In the genomic region with DNA sequence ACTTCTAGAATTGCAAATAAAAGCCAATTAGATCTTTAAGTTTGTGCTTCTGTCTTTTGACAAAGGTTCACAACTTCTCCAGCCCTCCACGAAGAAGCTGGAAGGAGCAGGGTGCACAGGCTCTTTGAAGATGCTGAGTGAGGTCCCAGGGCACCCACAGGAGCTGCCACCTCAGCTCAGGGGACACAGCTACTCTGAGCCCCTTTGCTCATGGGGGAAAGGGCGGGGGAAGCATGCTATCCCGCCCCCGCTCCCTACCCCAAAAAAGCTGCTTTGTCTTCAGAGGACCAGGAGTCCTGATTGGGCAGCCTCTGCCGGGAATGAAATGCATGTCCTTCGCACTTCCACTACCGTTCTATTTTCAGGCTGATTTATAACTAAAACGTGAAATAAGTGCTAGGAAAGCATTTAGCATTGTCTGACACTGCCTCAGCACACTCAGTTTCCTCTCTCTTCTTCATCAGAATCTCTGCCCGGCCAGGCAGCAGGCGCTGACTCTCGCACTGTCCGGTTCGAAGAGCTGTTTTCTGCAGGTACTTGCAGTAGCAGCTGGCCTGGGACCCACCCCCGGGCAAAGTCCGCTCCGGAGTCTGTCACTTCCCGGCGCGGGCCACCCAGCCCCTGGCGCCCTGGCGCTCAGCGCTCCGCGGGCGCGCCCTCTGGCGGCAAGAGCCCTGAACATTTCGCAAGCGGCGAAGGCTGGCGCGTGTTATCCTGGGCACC, we compare ENCODE assay signal across 8 cellular contexts. TPM values are rescaled to one million over a fixed set of nuclear protein-coding genes. Genes with fewer than 3 reads are reported as not detected.
A peak's percentile ranks its signal among the peaks of the same experiment; 100 is the strongest.
DNase-seq lines count a peak whose midpoint lies in the region; ATAC-seq and TF ChIP-seq lines count a peak whose summit lies in the region.

No MANE protein-coding gene starts in this region.

- H3K27ac ChIP-seq in DND-41 (ENCODE audit: low read length): no peak overlapping the region
- no peak overlapping the region for H3K27ac ChIP-seq in neural cell (ENCODE audit: low read length)

- no peaks in the 10 kb centered on the region for H3K9me3 Mint-ChIP-seq in activated T-helper 2 cell treated with anti-CD3 and anti-CD28 coated beads, Interferon-gamma antibody, Interleukin-2, Interleukin-4, amounts not matched to agents 10 μg/mL and 5 μg/mL and 100 μg/mL, durations not matched to agents 14 hours and 24 hours and 36 hours
- no peaks in the 10 kb centered on the region for H3K9me3 Mint-ChIP-seq in stimulated activated naive CD8-positive, alpha-beta T cell treated with anti-CD3 and anti-CD28 coated beads, Interleukin-15, amount 100 ng/mL, for 72 hours

- H4K20me1 ChIP-seq in DND-41 (ENCODE audit: insufficient read depth, low read length) (no peaks in the 10 kb centered on the region), neural cell (ENCODE audit: insufficient read depth) (no peaks in the 10 kb centered on the region)

- TF ChIP-seq CTCF in DND-41 (IDR thresholded peaks at IDR 0.05; ENCODE audit: borderline replicate concordance, extremely low read depth, low read length, poor library complexity, severe bottlenecking) (peak; percentile 85), fibroblast of the aortic adventitia (IDR thresholded peaks at IDR 0.05; ENCODE audit: insufficient read depth, low read length) (peak; percentile 75), neural cell (IDR thresholded peaks at IDR 0.05; ENCODE audit: poor library complexity, severe bottlenecking) (peak; percentile 92)

- peak overlapping the region; percentile 5; the same call in 1 of the 2 replicates for H3K9ac ChIP-seq in DND-41 (ENCODE audit: low read depth, low read length)
- H3K9ac ChIP-seq in neural cell (ENCODE audit: low read length): no peak overlapping the region

- H3K27ac Mint-ChIP-seq in activated T-helper 2 cell treated with anti-CD3 and anti-CD28 coated beads, Interferon-gamma antibody, Interleukin-2, Interleukin-4, amounts not matched to agents 10 μg/mL and 5 μg/mL and 100 μg/mL, durations not matched to agents 14 hours and 24 hours and 36 hours: no peak overlapping the region
- no peak overlapping the region for H3K27ac Mint-ChIP-seq in stimulated activated naive CD8-positive, alpha-beta T cell treated with anti-CD3 and anti-CD28 coated beads, Interleukin-15, amount 100 ng/mL, for 72 hours

- H3K4me3 ChIP-seq in DND-41 (ENCODE audit: low read depth in 1 of 2, low read length in 2 of 2) (peak overlapping the region in 1 of 2 experiments; percentile 48; a peak in 2 of 4 replicates), fibroblast of the aortic adventitia (ENCODE audit: low read depth, low read length) (peak overlapping the region; percentile 56), neural cell (ENCODE audit: low read length) (peak overlapping the region; percentile 61)

- peak overlapping the region; percentile 65 for H3K4me2 ChIP-seq in DND-41 (ENCODE audit: insufficient read depth, low read length)
- H3K4me2 ChIP-seq in neural cell (ENCODE audit: low read length): peak overlapping the region; percentile 48

- H3K4me1 Mint-ChIP-seq in activated T-helper 2 cell treated with anti-CD3 and anti-CD28 coated beads, Interferon-gamma antibody, Interleukin-2, Interleukin-4, amounts not matched to agents 10 μg/mL and 5 μg/mL and 100 μg/mL, durations not matched to agents 14 hours and 24 hours and 36 hours (ENCODE audit: low read depth): peaks cover 5% of the 10 kb centered on the region
- peaks cover 13% of the 10 kb centered on the region for H3K4me1 Mint-ChIP-seq in stimulated activated naive CD8-positive, alpha-beta T cell treated with anti-CD3 and anti-CD28 coated beads, Interleukin-15, amount 100 ng/mL, for 72 hours

- no peaks in the 10 kb centered on the region for H3K27me3 ChIP-seq in DND-41 (ENCODE audit: insufficient read depth, low read length, poor library complexity)
- no peaks in the 10 kb centered on the region for H3K27me3 ChIP-seq in neural cell (ENCODE audit: insufficient read depth, low read depth, low read length)

- no peaks in the 10 kb centered on the region for H3F3A ChIP-seq in neural cell (ENCODE audit: insufficient read depth, low read length, poor library complexity, severe bottlenecking)

- no peaks in the 10 kb centered on the region for H3K36me3 Mint-ChIP-seq in activated T-helper 2 cell treated with anti-CD3 and anti-CD28 coated beads, Interferon-gamma antibody, Interleukin-2, Interleukin-4, amounts not matched to agents 10 μg/mL and 5 μg/mL and 100 μg/mL, durations not matched to agents 14 hours and 24 hours and 36 hours (ENCODE audit: low read depth)

- H3K9me2 ChIP-seq in neural cell (ENCODE audit: insufficient read depth, low read length): no peaks in the 10 kb centered on the region

- H3K27me3 Mint-ChIP-seq in activated T-helper 2 cell treated with anti-CD3 and anti-CD28 coated beads, Interferon-gamma antibody, Interleukin-2, Interleukin-4, amounts not matched to agents 10 μg/mL and 5 μg/mL and 100 μg/mL, durations not matched to agents 14 hours and 24 hours and 36 hours (ENCODE audit: low read depth): peaks cover 13% of the 10 kb centered on the region
- peaks cover 22% of the 10 kb centered on the region for H3K27me3 Mint-ChIP-seq in stimulated activated naive CD8-positive, alpha-beta T cell treated with anti-CD3 and anti-CD28 coated beads, Interleukin-15, amount 100 ng/mL, for 72 hours

- no peaks in the 10 kb centered on the region for H3K9me3 ChIP-seq in DND-41 (ENCODE audit: insufficient read depth, low read length, severe bottlenecking)
- H3K9me3 ChIP-seq in neural cell (ENCODE audit: low read length): no peaks in the 10 kb centered on the region

- peak overlapping the region; percentile 72 for H3K4me3 Mint-ChIP-seq in activated T-helper 2 cell treated with anti-CD3 and anti-CD28 coated beads, Interferon-gamma antibody, Interleukin-2, Interleukin-4, amounts not matched to agents 10 μg/mL and 5 μg/mL and 100 μg/mL, durations not matched to agents 14 hours and 24 hours and 36 hours (ENCODE audit: low read depth)
- H3K4me3 Mint-ChIP-seq in stimulated activated naive CD8-positive, alpha-beta T cell treated with anti-CD3 and anti-CD28 coated beads, Interleukin-15, amount 100 ng/mL, for 72 hours: peak overlapping the region; percentile 77 to 83

- peak; percentile 75 for DNase-seq in DND-41
- peak; percentile 50 for DNase-seq in KG1 (lab: John Stamatoyannopoulos, UW)
- DNase-seq in RPMI7951 (ENCODE audit: low read depth): peak; percentile 72
- peak; percentile 74 for DNase-seq in activated T-helper 2 cell treated with anti-CD3 and anti-CD28 coated beads, Interferon-gamma antibody, Interleukin-2, Interleukin-4, amounts not matched to agents 10 μg/mL and 5 μg/mL and 100 μg/mL, durations not matched to agents 14 hours and 24 hours and 36 hours (ENCODE audit: low spot score)
- DNase-seq in fibroblast of the aortic adventitia (ENCODE audit: low read depth): peak; percentile 55
- peak; percentile 78 to 82 for DNase-seq in stimulated activated naive CD8-positive, alpha-beta T cell treated with anti-CD3 and anti-CD28 coated beads, Interleukin-15, amount 100 ng/mL, for 72 hours

- H3K36me3 ChIP-seq in DND-41 (ENCODE audit: insufficient read depth, low read length) (no peaks in the 10 kb centered on the region), neural cell (ENCODE audit: insufficient read depth, low read length) (no peaks in the 10 kb centered on the region)

- intact Hi-C loops in activated T-helper 2 cell treated with anti-CD3 and anti-CD28 coated beads, Interferon-gamma antibody, Interleukin-2, Interleukin-4, amounts not matched to agents 10 μg/mL and 5 μg/mL and 100 μg/mL, durations not matched to agents 14 hours and 24 hours and 36 hours (cut with micrococcal nuclease): loop anchor here (1.0 to 2.0 kb wide), 3 partner anchors 45 to 353 kb away; a partner anchor contains a TSS

- peak overlapping the region; percentile 53 for H2AFZ ChIP-seq in DND-41 (ENCODE audit: low read depth, low read length)
- H2AFZ ChIP-seq in neural cell (ENCODE audit: low read depth, low read length): no peak overlapping the region

- TF ChIP-seq EP300 in neural cell (conservative IDR thresholded peaks at IDR 0.05; ENCODE audit: poor library complexity, severe bottlenecking): no peak

- peaks cover 9% of the 10 kb centered on the region; the same call in 1 of the 2 replicates for H3K4me1 ChIP-seq in DND-41 (ENCODE audit: insufficient read depth, low read length)

- peak; percentile 85 for TF ChIP-seq RAD21 in neural cell (conservative IDR thresholded peaks at IDR 0.05)

- ATAC-seq in DND-41 (ENCODE audit: insufficient read depth, low read depth) (peak; percentile 98), GM21737 (IDR thresholded peaks at IDR 0.05; ENCODE audit: unreplicated experiment) (peak; percentile 98)
- ATAC-seq in stimulated activated naive CD8-positive, alpha-beta T cell treated with anti-CD3 and anti-CD28 coated beads, Interleukin-15, amount 100 ng/mL, for 72 hours: peak; percentile 97

- H3K79me2 ChIP-seq in DND-41 (ENCODE audit: insufficient read depth, low read length) (no peaks in the 10 kb centered on the region), neural cell (replicated peaks; ENCODE audit: insufficient read depth, low read length) (no peaks in the 10 kb centered on the region)

TF ChIP-seq in neural cell, 6 proteins besides CTCF, POLR2A, EP300 and RAD21 (continues in another document):
- no peak for TF ChIP-seq EZH2 (IDR thresholded peaks at IDR 0.05; ENCODE audit: borderline replicate concordance, insufficient read depth, low read length, poor library complexity, severe bottlenecking)
- peak; percentile 19 for TF ChIP-seq MXI1 (conservative IDR thresholded peaks at IDR 0.05; ENCODE audit: poor library complexity, severe bottlenecking)
- TF ChIP-seq SMC3 (conservative IDR thresholded peaks at IDR 0.05; ENCODE audit: poor library complexity): peak; percentile 98
- no peak for TF ChIP-seq TAF1 (IDR thresholded peaks at IDR 0.05; ENCODE audit: low read depth)

RNA-seq across cellular contexts. Expression of a gene that starts 45.5 kb away (rescaled TPM):
- 4.1 and 5.6 TPM in 2 replicates for total RNA-seq in RPMI7951 (2014; rRNA removed; shearing (Covaris generic))
- 8.5 and 9.0 TPM in 2 replicates for total RNA-seq in activated T-helper 2 cell treated with anti-CD3 and anti-CD28 coated beads, Interferon-gamma antibody, Interleukin-2, Interleukin-4, amounts not matched to agents 10 μg/mL and 5 μg/mL and 100 μg/mL, durations not matched to agents 14 hours and 24 hours and 36 hours
- total RNA-seq in fibroblast of the aortic adventitia (ENCODE audit: low replicate concordance): 2.3 and 2.8 TPM in 2 replicates
- polyA plus RNA-seq in neural cell: 38.9 and 45.7 TPM in 2 replicates
- 57.7 and 58.9 TPM in 2 replicates for polyA minus RNA-seq in neural cell
